Comparison of ENCODE assay signal across 16 cellular contexts in the genomic region with DNA sequence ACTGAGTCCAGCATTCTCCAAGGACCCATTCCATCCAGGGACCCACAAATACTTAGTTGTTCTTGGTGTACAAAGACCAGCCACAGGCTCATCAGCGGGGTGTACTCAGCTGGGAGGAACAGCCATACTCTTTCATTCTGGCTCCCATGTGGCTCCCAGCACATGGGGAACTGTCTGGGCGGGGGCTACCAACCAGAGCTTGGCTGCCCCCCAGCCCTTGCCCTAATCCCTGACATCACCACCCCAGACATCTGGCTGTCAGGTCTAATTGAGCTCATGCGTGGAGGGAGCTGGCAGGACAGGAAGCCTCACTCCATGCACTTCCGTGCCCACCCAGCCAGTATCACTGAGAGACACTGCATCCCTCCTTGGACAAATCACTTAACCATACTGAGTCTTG.
DNase-seq lines count a peak whose midpoint lies in the region; ATAC-seq and TF ChIP-seq lines count a peak whose summit lies in the region.
"Had no signal": no experiment of that assay in that cellular context is flagged by ENCODE, and none has a peak within 500 bp of the region (broad histone marks: within the 10 kb centered on the region; RNA-seq: fewer than 3 reads in every experiment).

No MANE protein-coding gene starts in this region.

- no peak for TF ChIP-seq EP300 in transverse colon (IDR thresholded peaks at IDR 0.05; ENCODE audit: low read depth)

- H3K9ac ChIP-seq in neural progenitor cell, result no peak overlapping the region
- H3K9ac ChIP-seq: BLaER1 treated with 17β-estradiol and CSF1 and Interleukin-3, amounts not matched to agents 10 nM and 100 nM had no signal

- H3K27me3 ChIP-seq in transverse colon, result no peaks in the 10 kb centered on the region
- H3K27me3 ChIP-seq in neural progenitor cell, result no peaks in the 10 kb centered on the region
- H3K27me3 ChIP-seq: BLaER1 treated with 17β-estradiol and CSF1 and Interleukin-3, amounts not matched to agents 10 nM and 100 nM had no signal

- H3K9me3 Mint-ChIP-seq in effector memory CD8-positive, alpha-beta T cell, result peaks cover 2 to 7% of the 10 kb centered on the region in 2 donors
- H3K9me3 Mint-ChIP-seq in activated CD8-positive, alpha-beta memory T cell treated with anti-CD3 and anti-CD28 coated beads, Interleukin-2, amount 10 ng/mL, durations not matched to agents 7 days and 5 days (ENCODE audit: low read depth), result no peaks in the 10 kb centered on the region
- H3K9me3 Mint-ChIP-seq in neural progenitor cell, result peaks cover 14% of the 10 kb centered on the region

- intact Hi-C loops in sciatic nerve (cut with DNase I), result no loop called here
- intact Hi-C loops in transverse colon (cut with DNase I; ENCODE audit: low total_unique reads), result no loop called here

- WGBS in transverse colon (ENCODE audit: low coverage in 1 of 2), 2 donors, result 68 to 80% methylated on average over 1 to 4 of the region's 4 CpGs

- CTCF ChIA-PET in activated CD8-positive, alpha-beta memory T cell treated with anti-CD3 and anti-CD28 coated beads, Interleukin-2, amount 10 ng/mL, durations not matched to agents 7 days and 5 days (lab: Charles Lee), result no interaction called here

- H3K4me3 Mint-ChIP-seq in effector memory CD8-positive, alpha-beta T cell, result no peak overlapping the region
- H3K4me3 Mint-ChIP-seq in activated CD8-positive, alpha-beta memory T cell treated with anti-CD3 and anti-CD28 coated beads, Interleukin-2, amount 10 ng/mL, durations not matched to agents 7 days and 5 days, result no peak overlapping the region
- H3K4me3 Mint-ChIP-seq in neural progenitor cell, result no peak overlapping the region

- no peak for TF ChIP-seq POLR2A in transverse colon (IDR thresholded peaks at IDR 0.05)

- H3K27me3 Mint-ChIP-seq in effector memory CD8-positive, alpha-beta T cell, result peaks cover 22 to 23% of the 10 kb centered on the region in 2 donors
- no peaks in the 10 kb centered on the region for H3K27me3 Mint-ChIP-seq in activated CD8-positive, alpha-beta memory T cell treated with anti-CD3 and anti-CD28 coated beads, Interleukin-2, amount 10 ng/mL, durations not matched to agents 7 days and 5 days
- peaks cover 2% of the 10 kb centered on the region for H3K27me3 Mint-ChIP-seq in neural progenitor cell (ENCODE audit: insufficient read depth, low read depth)

- no peaks in the 10 kb centered on the region for H3F3A ChIP-seq in neural progenitor cell (ENCODE audit: low read depth)

- no peaks in the 10 kb centered on the region for H3K4me1 Mint-ChIP-seq in effector memory CD8-positive, alpha-beta T cell (ENCODE audit: low read depth in 2 of 2)
- no peaks in the 10 kb centered on the region for H3K4me1 Mint-ChIP-seq in activated CD8-positive, alpha-beta memory T cell treated with anti-CD3 and anti-CD28 coated beads, Interleukin-2, amount 10 ng/mL, durations not matched to agents 7 days and 5 days
- no peaks in the 10 kb centered on the region for H3K4me1 Mint-ChIP-seq in neural progenitor cell

- no peaks in the 10 kb centered on the region for H3K9me3 ChIP-seq in transverse colon
- no peaks in the 10 kb centered on the region for H3K9me3 ChIP-seq in neural progenitor cell (ENCODE audit: low read depth)
- H3K9me3 ChIP-seq: HAP-1 had no signal

- no peaks in the 10 kb centered on the region for H3K79me2 ChIP-seq in neural progenitor cell (ENCODE audit: low read depth)

- H3K36me3 ChIP-seq in transverse colon, result no peaks in the 10 kb centered on the region
- H3K36me3 ChIP-seq in neural progenitor cell, result no peaks in the 10 kb centered on the region
- H3K36me3 ChIP-seq: BLaER1 treated with 17β-estradiol and CSF1 and Interleukin-3, amounts not matched to agents 10 nM and 100 nM; HAP-1 had no signal

- no peak overlapping the region for H3K4me2 ChIP-seq in neural progenitor cell
- H3K4me2 ChIP-seq: BLaER1 treated with 17β-estradiol and CSF1 and Interleukin-3, amounts not matched to agents 10 nM and 100 nM; PC-9 had no signal

- H2AFZ ChIP-seq in neural progenitor cell (replicated peaks), result no peak overlapping the region
- H2AFZ ChIP-seq: PC-9 had no signal

- no peaks in the 10 kb centered on the region for H4K20me1 ChIP-seq in neural progenitor cell (ENCODE audit: low read depth)
- H4K20me1 ChIP-seq: BLaER1 treated with 17β-estradiol and CSF1 and Interleukin-3, amounts not matched to agents 10 nM and 100 nM had no signal

- peaks cover 2% of the 10 kb centered on the region for H3K36me3 Mint-ChIP-seq in effector memory CD8-positive, alpha-beta T cell (ENCODE audit: insufficient read depth)
- no peaks in the 10 kb centered on the region for H3K36me3 Mint-ChIP-seq in activated CD8-positive, alpha-beta memory T cell treated with anti-CD3 and anti-CD28 coated beads, Interleukin-2, amount 10 ng/mL, durations not matched to agents 7 days and 5 days
- no peaks in the 10 kb centered on the region for H3K36me3 Mint-ChIP-seq in neural progenitor cell

- H3K4me3 ChIP-seq in transverse colon, result no peak overlapping the region
- H3K4me3 ChIP-seq in neural progenitor cell, result no peak overlapping the region
- H3K4me3 ChIP-seq: BLaER1 treated with 17β-estradiol and CSF1 and Interleukin-3, amounts not matched to agents 10 nM and 100 nM; HAP-1; PC-9 had no signal

- TF ChIP-seq CTCF in transverse colon (IDR thresholded peaks at IDR 0.05), result no peak
- no peak for TF ChIP-seq CTCF in neural progenitor cell (IDR thresholded peaks at IDR 0.05)

- DNase-seq in Ammon's horn (ENCODE audit: low spot score), result peak; percentile 24
- DNase-seq in NCI-H446 (lab: John Stamatoyannopoulos, UW), result peak; percentile 20 to 54
- DNase-seq in globus pallidus (ENCODE audit: low spot score), result peak; percentile 39
- DNase-seq in sciatic nerve (ENCODE audit: low spot score), result peak; percentile 43
- DNase-seq in transverse colon, result no peak
- DNase-seq in effector memory CD8-positive, alpha-beta T cell, result no peak
- DNase-seq in activated CD8-positive, alpha-beta memory T cell treated with anti-CD3 and anti-CD28 coated beads, Interleukin-2, amount 10 ng/mL, durations not matched to agents 7 days and 5 days, result no peak
- no peak for DNase-seq in neural progenitor cell (ENCODE audit: low spot score)
- DNase-seq: COR-L47, NCI-H1092, NCI-H345, NCI-H748 treated with DMSO at 0.1 percent for 48 hours, PC-9 had no signal

- ATAC-seq in sciatic nerve, result peak; percentile 63
- ATAC-seq in effector memory CD8-positive, alpha-beta T cell (replicated peaks), result no peak
- no peak for ATAC-seq in activated CD8-positive, alpha-beta memory T cell treated with anti-CD3 and anti-CD28 coated beads, Interleukin-2, amount 10 ng/mL, durations not matched to agents 7 days and 5 days

- peak overlapping the region in 2 of 4 donors; percentile 3 to 13 for H3K27ac ChIP-seq in transverse colon
- no peak overlapping the region for H3K27ac ChIP-seq in neural progenitor cell
- H3K27ac ChIP-seq: BLaER1 treated with 17β-estradiol and CSF1 and Interleukin-3, amounts not matched to agents 10 nM and 100 nM; HL-60; PC-9 had no signal

- H3K4me1 ChIP-seq in transverse colon (no peaks in the 10 kb centered on the region), neural progenitor cell (no peaks in the 10 kb centered on the region)
- H3K4me1 ChIP-seq: BLaER1 treated with 17β-estradiol and CSF1 and Interleukin-3, amounts not matched to agents 10 nM and 100 nM; HAP-1 had no signal

- no peak overlapping the region for H3K27ac Mint-ChIP-seq in effector memory CD8-positive, alpha-beta T cell
- no peak overlapping the region for H3K27ac Mint-ChIP-seq in activated CD8-positive, alpha-beta memory T cell treated with anti-CD3 and anti-CD28 coated beads, Interleukin-2, amount 10 ng/mL, durations not matched to agents 7 days and 5 days
- no peak overlapping the region for H3K27ac Mint-ChIP-seq in neural progenitor cell

- in situ Hi-C loops in transverse colon (cut with MboI; ENCODE audit: low pct_ligation_motif_present in 1 of 4, low pct_unique_long_range_greater_than_20kb in 1 of 4, low sequenced_read_pairs in 3 of 4), result no loop called here

Comparison
In these comparisons a context has a peak if more than half of its experiments do, and no peak if none do; other contexts are left out.
1. DNase-seq: peak in Ammon's horn (single experiment), NCI-H446 (2 of 2), globus pallidus (single experiment) and sciatic nerve (single experiment); none in transverse colon (single experiment), effector memory CD8-positive, alpha-beta T cell (0 of 3), activated CD8-positive, alpha-beta memory T cell treated with anti-CD3 and anti-CD28 coated beads, Interleukin-2, amount 10 ng/mL, durations not matched to agents 7 days and 5 days (single experiment) and neural progenitor cell (single experiment).